22 cellular contexts compared by ENCODE assay signal in genomic region chr16:65469116-65469515, GRCh38.
"Had no signal": no experiment of that assay in that cellular context is flagged by ENCODE, and none has a peak within 500 bp of the region (broad histone marks: within the 10 kb centered on the region; RNA-seq: fewer than 3 reads in every experiment).

No MANE protein-coding gene starts in this region.

- H3K36me3 ChIP-seq: MG63, SJSA1 had no signal

- H3K4me3 ChIP-seq: MG63, SJSA1, SK-N-MC had no signal

- H3K9me3 ChIP-seq: MG63, SJSA1 had no signal

- H3K27ac ChIP-seq: RWPE1, SJSA1, SK-N-MC had no signal

- H3K4me1 ChIP-seq: SJSA1 had no signal

- DNase-seq: IMR-90, Karpas-422, KG1, MG63, NCI-H1092, NCI-H1105 treated with DMSO at 0.1 percent for 48 hours, NCI-H1417 treated with DMSO at 0.1 percent for 48 hours, NCI-H146, NCI-H1694 treated with DMSO at 0.1 percent for 48 hours, NCI-H1930, NCI-H2081, NCI-H2107, NCI-H2227 treated with DMSO at 0.1 percent for 48 hours, NCI-H510A, NCI-H524 treated with DMSO at 0.1 percent for 48 hours, NCI-H69, NCI-H774, PC-3, SIG-M5 had no signal

- H3K27me3 ChIP-seq: MG63, SJSA1 had no signal
